8 cellular contexts compared by ENCODE assay signal in the genomic region with DNA sequence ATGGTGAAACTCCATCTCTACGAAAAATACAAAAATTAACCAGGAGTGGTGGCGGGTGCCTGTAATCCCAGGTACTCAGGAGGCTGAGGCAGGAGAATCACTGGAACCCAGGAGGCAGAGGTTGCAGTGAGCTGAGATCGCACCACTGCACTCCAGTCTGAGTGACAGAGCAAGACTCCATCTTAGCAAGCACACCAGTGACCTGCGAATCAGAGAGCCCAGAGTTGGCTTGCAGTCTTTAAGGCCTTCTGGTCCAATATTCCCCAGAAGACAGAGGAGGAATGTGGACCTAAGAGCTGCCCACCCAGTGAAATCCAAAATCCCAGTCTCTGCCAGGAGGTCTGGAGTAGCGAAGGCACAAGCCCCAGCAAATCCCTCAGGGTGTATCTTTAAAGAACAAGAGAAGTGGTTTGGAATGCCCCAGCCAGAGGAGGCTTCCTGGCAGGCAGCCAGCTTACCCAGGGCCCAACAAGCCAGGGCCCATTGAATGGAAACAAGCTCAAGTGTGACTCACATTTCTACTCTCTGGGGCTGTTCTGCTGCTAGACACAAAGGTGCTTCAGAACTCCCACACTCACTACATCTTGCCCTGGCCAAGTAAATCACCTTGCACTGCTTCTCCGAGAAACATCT. TPM values are rescaled to one million over a fixed set of nuclear protein-coding genes. Genes with fewer than 3 reads are reported as not detected.
A peak's percentile ranks its signal among the peaks of the same experiment; 100 is the strongest.
DNase-seq lines count a peak whose midpoint lies in the region; ATAC-seq and TF ChIP-seq lines count a peak whose summit lies in the region.

No MANE protein-coding gene starts in this region.

- peaks cover 20% of the 10 kb centered on the region for H3K9me3 Mint-ChIP-seq in nephron progenitor cell

- peak; percentile 82 to 88 for ATAC-seq in activated CD4-positive, CD25-positive, alpha-beta regulatory T cell treated with anti-CD3 and anti-CD28 coated beads, Interleukin-2, amount 50 U/mL, for 24 hours
- no peak for ATAC-seq in GM18873 (IDR thresholded peaks at IDR 0.05; ENCODE audit: low FRiP score, unreplicated experiment)

- no peak overlapping the region for H3K4me3 ChIP-seq in ovary

- no peaks in the 10 kb centered on the region for H3K27me3 Mint-ChIP-seq in nephron progenitor cell (ENCODE audit: low read depth, poor library complexity)

- H3K4me1 ChIP-seq in ovary (ENCODE audit: insufficient read depth) = peaks cover 2% of the 10 kb centered on the region

- no peaks in the 10 kb centered on the region for H3K9me3 ChIP-seq in ovary

- WGBS in ovary, 3 donors = 90 to 96% (median 93%) methylated on average over 6 of the region's 6 CpGs

- TF ChIP-seq CTCF in nephron progenitor cell (IDR thresholded peaks at IDR 0.05) (no peak), ovary (IDR thresholded peaks at IDR 0.05) (no peak)

- no peaks in the 10 kb centered on the region for H3K36me3 ChIP-seq in ovary

- no peak for TF ChIP-seq POLR2A in ovary (IDR thresholded peaks at IDR 0.05)

- H3K36me3 Mint-ChIP-seq in nephron progenitor cell (ENCODE audit: low read depth) = peaks cover 86% of the 10 kb centered on the region

- peak overlapping the region; percentile 36 for H3K27ac Mint-ChIP-seq in nephron progenitor cell

- H3K27me3 ChIP-seq in ovary = no peaks in the 10 kb centered on the region

- TF ChIP-seq EP300 in ovary (IDR thresholded peaks at IDR 0.05) = no peak

- intact Hi-C loops in ovary (cut with DNase I) = no loop called here

- no peak for DNase-seq in activated CD4-positive, CD25-positive, alpha-beta regulatory T cell treated with anti-CD3 and anti-CD28 coated beads, Interleukin-2, amount 50 U/mL, for 72 hours
- peak; percentile 90 for DNase-seq in NCI-H345 treated with DMSO at 0.1 percent for 48 hours (lab: John Stamatoyannopoulos, UW; ENCODE audit: unreplicated experiment)
- peak; percentile 28 for DNase-seq in amniotic stem cell (lab: John Stamatoyannopoulos, UW)
- DNase-seq in nephron progenitor cell = no peak
- DNase-seq in NOMO-1 treated with dmso at 0.1 percent for 144 hours (lab: John Stamatoyannopoulos, UW; ENCODE audit: unreplicated experiment) = no peak
- DNase-seq in ovary = no peak

- H3K4me1 Mint-ChIP-seq in nephron progenitor cell = peaks cover 29% of the 10 kb centered on the region

- H3K4me3 Mint-ChIP-seq in nephron progenitor cell = no peak overlapping the region

- H3K27ac ChIP-seq in ovary = no peak overlapping the region

RNA-seq across cellular contexts. Expression of gene GPR161, which starts 23.9 kb away (rescaled TPM):
- 10 to 100 TPM in 6 of 7 donors, 1 to 10 TPM in 1; 7.4 to 23.4 (median 19.1) TPM for total RNA-seq in ovary
- polyA plus RNA-seq in ovary = 10 to 100 TPM in 1 of 2 donors, 1 to 10 TPM in 1; 8.2 to 13.6 TPM

Comparison
In these comparisons a context has a peak if more than half of its experiments do, and no peak if none do; other contexts are left out.
1. DNase-seq: peak in NCI-H345 treated with DMSO at 0.1 percent for 48 hours (single experiment) and amniotic stem cell (single experiment); none in activated CD4-positive, CD25-positive, alpha-beta regulatory T cell treated with anti-CD3 and anti-CD28 coated beads, Interleukin-2, amount 50 U/mL, for 72 hours (single experiment), nephron progenitor cell (single experiment), NOMO-1 treated with dmso at 0.1 percent for 144 hours (single experiment) and ovary (0 of 5).